8 cellular contexts compared by ENCODE assay signal in genomic region chr16:85151603-85152413, GRCh38. TPM values are rescaled to one million over a fixed set of nuclear protein-coding genes. Genes with fewer than 3 reads are reported as not detected.
DNase-seq lines count a peak whose midpoint lies in the region; ATAC-seq and TF ChIP-seq lines count a peak whose summit lies in the region.

No MANE protein-coding gene starts in this region.

- DNase-seq in GM12865 (ENCODE audit: low read depth) (peak; percentile 75), RPMI7951 (ENCODE audit: low read depth) (peak; percentile 98), renal cortical epithelial cell (ENCODE audit: low read depth) (peak; percentile 73), NCI-H1105 treated with DMSO at 0.1 percent for 48 hours (lab: John Stamatoyannopoulos, UW) (no peak), SKM-1 (lab: John Stamatoyannopoulos, UW; ENCODE audit: unreplicated experiment) (no peak)

- TF ChIP-seq CTCF in GM12865 (IDR thresholded peaks at IDR 0.05; ENCODE audit: insufficient read depth, low read depth, low read length, missing control alignments) (no peak), gastroesophageal sphincter (IDR thresholded peaks at IDR 0.05) (no peak)

- H3K27me3 ChIP-seq in gastroesophageal sphincter = no peaks in the 10 kb centered on the region

- peak overlapping the region; percentile 32 to 85 (median 78) for H3K27ac ChIP-seq in gastroesophageal sphincter

- H3K9me3 ChIP-seq in gastroesophageal sphincter = no peaks in the 10 kb centered on the region

- peak overlapping the region; percentile 15 for H3K4me3 ChIP-seq in GM12865 (ENCODE audit: low read depth, low read length)
- no peak overlapping the region for H3K4me3 ChIP-seq in gastroesophageal sphincter

- no peak for TF ChIP-seq EP300 in gastroesophageal sphincter (IDR thresholded peaks at IDR 0.05)

- 20% methylated on average over 1 of the region's 24 CpGs; no CpG with 5 or more reads in 1 of the 2 donors for WGBS in gastroesophageal sphincter (ENCODE audit: low coverage in 1 of 2), 2 donors

- peaks cover 0 to 63% (median 33%) of the 10 kb centered on the region in 3 donors for H3K4me1 ChIP-seq in gastroesophageal sphincter

- peak; percentile 90 for ATAC-seq in gastroesophageal sphincter
- ATAC-seq in HG02973 (IDR thresholded peaks at IDR 0.05; ENCODE audit: unreplicated experiment) = no peak
- ATAC-seq in HG03159 (IDR thresholded peaks at IDR 0.05; ENCODE audit: unreplicated experiment) = no peak

- no peak for TF ChIP-seq POLR2A in gastroesophageal sphincter (IDR thresholded peaks at IDR 0.05)

- no peaks in the 10 kb centered on the region for H3K36me3 ChIP-seq in gastroesophageal sphincter

RNA-seq across cellular contexts. Expression of gene CIBAR2, which starts 39.5 kb away (rescaled TPM):
- total RNA-seq in RPMI7951 (2014; rRNA removed; shearing (Covaris generic)) = not detected in 2 replicates
- total RNA-seq in gastroesophageal sphincter (not detected), renal cortical epithelial cell (not detected in 2 replicates)

Comparison
In these comparisons a context has a peak if more than half of its experiments do, and no peak if none do; other contexts are left out.
1. DNase-seq: peak in GM12865 (single experiment), RPMI7951 (single experiment) and renal cortical epithelial cell (single experiment); none in NCI-H1105 treated with DMSO at 0.1 percent for 48 hours (single experiment) and SKM-1 (single experiment).